Comparison of ENCODE assay signal across 2 cellular contexts in the genomic region with DNA sequence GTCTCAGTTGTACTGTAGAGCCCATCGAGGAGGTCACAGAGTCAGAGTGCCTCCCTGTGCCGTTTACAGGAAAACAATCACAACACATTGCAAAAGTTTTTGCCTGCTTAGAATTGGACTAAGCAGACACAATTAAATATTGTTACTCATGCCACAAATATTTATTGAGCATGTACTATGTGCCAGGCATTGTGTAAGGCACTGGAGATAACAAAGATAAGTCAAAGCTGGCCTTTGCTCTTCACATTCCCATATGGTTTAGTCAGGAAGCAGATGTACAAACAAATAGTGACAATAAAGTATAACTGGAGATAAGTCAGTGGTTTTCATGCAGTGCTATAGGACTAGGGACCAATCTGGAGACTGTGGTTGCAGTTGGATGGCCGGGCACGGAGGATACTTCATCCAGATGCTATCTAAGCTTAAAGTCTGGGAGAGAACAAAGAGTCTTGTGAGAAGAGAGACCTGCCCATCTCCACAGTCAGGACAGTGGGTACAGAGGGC.
TF ChIP-seq lines count a peak whose summit lies in the region.

No MANE protein-coding gene starts in this region.

TF ChIP-seq in Ishikawa, 13 proteins besides CTCF, POLR2A, EP300 and RAD21:
- TF ChIP-seq ZBTB7A (IDR thresholded peaks at IDR 0.05; ENCODE audit: low read depth) (no peak), TAF1 (IDR thresholded peaks at IDR 0.05; ENCODE audit: low read depth) (no peak), EGR1 (IDR thresholded peaks at IDR 0.05) (no peak), FOXM1 (IDR thresholded peaks at IDR 0.05; ENCODE audit: borderline replicate concordance, low read depth) (no peak), TCF12 (IDR thresholded peaks at IDR 0.05; ENCODE audit: low read depth) (peak; percentile 92), TEAD4 (IDR thresholded peaks at IDR 0.05) (peak; percentile 84), YY1 (IDR thresholded peaks at IDR 0.05; ENCODE audit: low read depth) (no peak), CEBPB (IDR thresholded peaks at IDR 0.05) (peak; percentile 53; the same call in 1 of the 2 replicates), CREB1 (IDR thresholded peaks at IDR 0.05; ENCODE audit: low read depth) (no peak), NFIC (IDR thresholded peaks at IDR 0.05) (peak; percentile 87)
- TF ChIP-seq, protein P1, sequence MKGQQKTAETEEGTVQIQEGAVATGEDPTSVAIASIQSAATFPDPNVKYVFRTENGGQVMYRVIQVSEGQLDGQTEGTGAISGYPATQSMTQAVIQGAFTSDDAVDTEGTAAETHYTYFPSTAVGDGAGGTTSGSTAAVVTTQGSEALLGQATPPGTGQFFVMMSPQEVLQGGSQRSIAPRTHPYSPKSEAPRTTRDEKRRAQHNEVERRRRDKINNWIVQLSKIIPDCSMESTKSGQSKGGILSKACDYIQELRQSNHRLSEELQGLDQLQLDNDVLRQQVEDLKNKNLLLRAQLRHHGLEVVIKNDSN (IDR thresholded peaks at IDR 0.05): no peak
- TF ChIP-seq, protein P2, sequence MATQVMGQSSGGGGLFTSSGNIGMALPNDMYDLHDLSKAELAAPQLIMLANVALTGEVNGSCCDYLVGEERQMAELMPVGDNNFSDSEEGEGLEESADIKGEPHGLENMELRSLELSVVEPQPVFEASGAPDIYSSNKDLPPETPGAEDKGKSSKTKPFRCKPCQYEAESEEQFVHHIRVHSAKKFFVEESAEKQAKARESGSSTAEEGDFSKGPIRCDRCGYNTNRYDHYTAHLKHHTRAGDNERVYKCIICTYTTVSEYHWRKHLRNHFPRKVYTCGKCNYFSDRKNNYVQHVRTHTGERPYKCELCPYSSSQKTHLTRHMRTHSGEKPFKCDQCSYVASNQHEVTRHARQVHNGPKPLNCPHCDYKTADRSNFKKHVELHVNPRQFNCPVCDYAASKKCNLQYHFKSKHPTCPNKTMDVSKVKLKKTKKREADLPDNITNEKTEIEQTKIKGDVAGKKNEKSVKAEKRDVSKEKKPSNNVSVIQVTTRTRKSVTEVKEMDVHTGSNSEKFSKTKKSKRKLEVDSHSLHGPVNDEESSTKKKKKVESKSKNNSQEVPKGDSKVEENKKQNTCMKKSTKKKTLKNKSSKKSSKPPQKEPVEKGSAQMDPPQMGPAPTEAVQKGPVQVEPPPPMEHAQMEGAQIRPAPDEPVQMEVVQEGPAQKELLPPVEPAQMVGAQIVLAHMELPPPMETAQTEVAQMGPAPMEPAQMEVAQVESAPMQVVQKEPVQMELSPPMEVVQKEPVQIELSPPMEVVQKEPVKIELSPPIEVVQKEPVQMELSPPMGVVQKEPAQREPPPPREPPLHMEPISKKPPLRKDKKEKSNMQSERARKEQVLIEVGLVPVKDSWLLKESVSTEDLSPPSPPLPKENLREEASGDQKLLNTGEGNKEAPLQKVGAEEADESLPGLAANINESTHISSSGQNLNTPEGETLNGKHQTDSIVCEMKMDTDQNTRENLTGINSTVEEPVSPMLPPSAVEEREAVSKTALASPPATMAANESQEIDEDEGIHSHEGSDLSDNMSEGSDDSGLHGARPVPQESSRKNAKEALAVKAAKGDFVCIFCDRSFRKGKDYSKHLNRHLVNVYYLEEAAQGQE (IDR thresholded peaks at IDR 0.05; ENCODE audit: low read depth): no peak
- TF ChIP-seq, protein P3, sequence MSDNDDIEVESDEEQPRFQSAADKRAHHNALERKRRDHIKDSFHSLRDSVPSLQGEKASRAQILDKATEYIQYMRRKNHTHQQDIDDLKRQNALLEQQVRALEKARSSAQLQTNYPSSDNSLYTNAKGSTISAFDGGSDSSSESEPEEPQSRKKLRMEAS (IDR thresholded peaks at IDR 0.05): no peak

TF ChIP-seq in GM23338, 12 proteins besides CTCF, POLR2A, EP300 and RAD21:
- TF ChIP-seq ZNF331 (CRISPR knock-in tag; IDR thresholded peaks at IDR 0.05; ENCODE audit: low read depth) (no peak), POLR2AphosphoS5 (IDR thresholded peaks at IDR 0.05; ENCODE audit: low read depth) (no peak), NANOG (IDR thresholded peaks at IDR 0.05; ENCODE audit: borderline replicate concordance) (no peak), STAT1 (IDR thresholded peaks at IDR 0.05; ENCODE audit: unreplicated experiment) (no peak), ZNF114 (CRISPR knock-in tag; IDR thresholded peaks at IDR 0.05) (no peak), JUNB (IDR thresholded peaks at IDR 0.05; ENCODE audit: unreplicated experiment) (no peak), EZH2phosphoT487 (IDR thresholded peaks at IDR 0.05; ENCODE audit: unreplicated experiment) (no peak), EZH2 (IDR thresholded peaks at IDR 0.05; ENCODE audit: low read depth, unreplicated experiment) (no peak), CREB1 (CRISPR knock-in tag; IDR thresholded peaks at IDR 0.05; ENCODE audit: low read depth) (no peak)
- TF ChIP-seq, protein P4, sequence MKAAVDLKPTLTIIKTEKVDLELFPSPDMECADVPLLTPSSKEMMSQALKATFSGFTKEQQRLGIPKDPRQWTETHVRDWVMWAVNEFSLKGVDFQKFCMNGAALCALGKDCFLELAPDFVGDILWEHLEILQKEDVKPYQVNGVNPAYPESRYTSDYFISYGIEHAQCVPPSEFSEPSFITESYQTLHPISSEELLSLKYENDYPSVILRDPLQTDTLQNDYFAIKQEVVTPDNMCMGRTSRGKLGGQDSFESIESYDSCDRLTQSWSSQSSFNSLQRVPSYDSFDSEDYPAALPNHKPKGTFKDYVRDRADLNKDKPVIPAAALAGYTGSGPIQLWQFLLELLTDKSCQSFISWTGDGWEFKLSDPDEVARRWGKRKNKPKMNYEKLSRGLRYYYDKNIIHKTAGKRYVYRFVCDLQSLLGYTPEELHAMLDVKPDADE (IDR thresholded peaks at IDR 0.05): no peak
- TF ChIP-seq, protein P5, sequence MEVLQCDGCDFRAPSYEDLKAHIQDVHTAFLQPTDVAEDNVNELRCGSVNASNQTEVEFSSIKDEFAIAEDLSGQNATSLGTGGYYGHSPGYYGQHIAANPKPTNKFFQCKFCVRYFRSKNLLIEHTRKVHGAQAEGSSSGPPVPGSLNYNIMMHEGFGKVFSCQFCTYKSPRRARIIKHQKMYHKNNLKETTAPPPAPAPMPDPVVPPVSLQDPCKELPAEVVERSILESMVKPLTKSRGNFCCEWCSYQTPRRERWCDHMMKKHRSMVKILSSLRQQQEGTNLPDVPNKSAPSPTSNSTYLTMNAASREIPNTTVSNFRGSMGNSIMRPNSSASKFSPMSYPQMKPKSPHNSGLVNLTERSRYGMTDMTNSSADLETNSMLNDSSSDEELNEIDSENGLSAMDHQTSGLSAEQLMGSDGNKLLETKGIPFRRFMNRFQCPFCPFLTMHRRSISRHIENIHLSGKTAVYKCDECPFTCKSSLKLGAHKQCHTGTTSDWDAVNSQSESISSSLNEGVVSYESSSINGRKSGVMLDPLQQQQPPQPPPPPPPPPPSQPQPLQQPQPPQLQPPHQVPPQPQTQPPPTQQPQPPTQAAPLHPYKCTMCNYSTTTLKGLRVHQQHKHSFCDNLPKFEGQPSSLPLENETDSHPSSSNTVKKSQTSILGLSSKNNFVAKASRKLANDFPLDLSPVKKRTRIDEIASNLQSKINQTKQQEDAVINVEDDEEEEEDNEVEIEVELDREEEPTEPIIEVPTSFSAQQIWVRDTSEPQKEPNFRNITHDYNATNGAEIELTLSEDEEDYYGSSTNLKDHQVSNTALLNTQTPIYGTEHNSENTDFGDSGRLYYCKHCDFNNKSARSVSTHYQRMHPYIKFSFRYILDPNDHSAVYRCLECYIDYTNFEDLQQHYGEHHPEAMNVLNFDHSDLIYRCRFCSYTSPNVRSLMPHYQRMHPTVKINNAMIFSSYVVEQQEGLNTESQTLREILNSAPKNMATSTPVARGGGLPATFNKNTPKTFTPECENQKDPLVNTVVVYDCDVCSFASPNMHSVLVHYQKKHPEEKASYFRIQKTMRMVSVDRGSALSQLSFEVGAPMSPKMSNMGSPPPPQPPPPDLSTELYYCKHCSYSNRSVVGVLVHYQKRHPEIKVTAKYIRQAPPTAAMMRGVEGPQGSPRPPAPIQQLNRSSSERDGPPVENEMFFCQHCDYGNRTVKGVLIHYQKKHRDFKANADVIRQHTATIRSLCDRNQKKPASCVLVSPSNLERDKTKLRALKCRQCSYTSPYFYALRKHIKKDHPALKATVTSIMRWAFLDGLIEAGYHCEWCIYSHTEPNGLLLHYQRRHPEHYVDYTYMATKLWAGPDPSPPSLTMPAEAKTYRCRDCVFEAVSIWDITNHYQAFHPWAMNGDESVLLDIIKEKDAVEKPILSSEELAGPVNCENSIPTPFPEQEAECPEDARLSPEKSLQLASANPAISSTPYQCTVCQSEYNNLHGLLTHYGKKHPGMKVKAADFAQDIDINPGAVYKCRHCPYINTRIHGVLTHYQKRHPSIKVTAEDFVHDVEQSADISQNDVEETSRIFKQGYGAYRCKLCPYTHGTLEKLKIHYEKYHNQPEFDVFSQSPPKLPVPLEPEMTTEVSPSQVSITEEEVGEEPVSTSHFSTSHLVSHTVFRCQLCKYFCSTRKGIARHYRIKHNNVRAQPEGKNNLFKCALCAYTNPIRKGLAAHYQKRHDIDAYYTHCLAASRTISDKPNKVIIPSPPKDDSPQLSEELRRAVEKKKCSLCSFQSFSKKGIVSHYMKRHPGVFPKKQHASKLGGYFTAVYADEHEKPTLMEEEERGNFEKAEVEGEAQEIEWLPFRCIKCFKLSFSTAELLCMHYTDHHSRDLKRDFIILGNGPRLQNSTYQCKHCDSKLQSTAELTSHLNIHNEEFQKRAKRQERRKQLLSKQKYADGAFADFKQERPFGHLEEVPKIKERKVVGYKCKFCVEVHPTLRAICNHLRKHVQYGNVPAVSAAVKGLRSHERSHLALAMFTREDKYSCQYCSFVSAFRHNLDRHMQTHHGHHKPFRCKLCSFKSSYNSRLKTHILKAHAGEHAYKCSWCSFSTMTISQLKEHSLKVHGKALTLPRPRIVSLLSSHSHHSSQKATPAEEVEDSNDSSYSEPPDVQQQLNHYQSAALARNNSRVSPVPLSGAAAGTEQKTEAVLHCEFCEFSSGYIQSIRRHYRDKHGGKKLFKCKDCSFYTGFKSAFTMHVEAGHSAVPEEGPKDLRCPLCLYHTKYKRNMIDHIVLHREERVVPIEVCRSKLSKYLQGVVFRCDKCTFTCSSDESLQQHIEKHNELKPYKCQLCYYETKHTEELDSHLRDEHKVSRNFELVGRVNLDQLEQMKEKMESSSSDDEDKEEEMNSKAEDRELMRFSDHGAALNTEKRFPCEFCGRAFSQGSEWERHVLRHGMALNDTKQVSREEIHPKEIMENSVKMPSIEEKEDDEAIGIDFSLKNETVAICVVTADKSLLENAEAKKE (CRISPR knock-in tag; IDR thresholded peaks at IDR 0.05): no peak
- TF ChIP-seq, protein P2 (IDR thresholded peaks at IDR 0.05; ENCODE audit: unreplicated experiment): no peak
